In genomic region chr17:4160294-4160859, GRCh38 we compare ENCODE assay signal across 2 cellular contexts.
TF ChIP-seq lines count a peak whose summit lies in the region.

No MANE protein-coding gene starts in this region.

TF ChIP-seq in H1, 55 proteins besides CTCF, POLR2A, EP300 and RAD21:
- TF ChIP-seq FOSL1 (IDR thresholded peaks at IDR 0.05; ENCODE audit: insufficient read depth, low read depth, low read length) (no peak), CEBPB (IDR thresholded peaks at IDR 0.05; ENCODE audit: low read depth, low read length) (no peak), SUZ12 (IDR thresholded peaks at IDR 0.05; ENCODE audit: low read length) (no peak), SP2 (IDR thresholded peaks at IDR 0.05; ENCODE audit: low read length) (no peak), YY1 (IDR thresholded peaks at IDR 0.05; ENCODE audit: low read depth, low read length) (no peak), CBX5 (IDR thresholded peaks at IDR 0.05; ENCODE audit: low read depth, low read length) (no peak), CHD1 (IDR thresholded peaks at IDR 0.05; ENCODE audit: low read depth, low read length) (no peak), SIRT6 (IDR thresholded peaks at IDR 0.05; ENCODE audit: low read length) (no peak), EZH2 (IDR thresholded peaks at IDR 0.05; ENCODE audit: low read depth, low read length, severe bottlenecking) (no peak), HDAC6 (IDR thresholded peaks at IDR 0.05; ENCODE audit: low read depth, low read length) (no peak), NRF1 (IDR thresholded peaks at IDR 0.05; ENCODE audit: low read depth, low read length) (no peak), ATF2 (IDR thresholded peaks at IDR 0.05; ENCODE audit: low read length) (no peak), JUN (IDR thresholded peaks at IDR 0.05; ENCODE audit: low read depth, low read length) (no peak), RXRA (IDR thresholded peaks at IDR 0.05; ENCODE audit: insufficient read depth, low read depth, low read length) (no peak), TBP (IDR thresholded peaks at IDR 0.05; ENCODE audit: low read depth, low read length) (no peak)

TF ChIP-seq in GM12891, 5 proteins besides CTCF, POLR2A, EP300 and RAD21:
- no peak for TF ChIP-seq POLR2AphosphoS5 (IDR thresholded peaks at IDR 0.05; ENCODE audit: low read depth, low read length)
- TF ChIP-seq SPI1 (IDR thresholded peaks at IDR 0.05; ENCODE audit: low read depth, low read length): no peak
- TF ChIP-seq PAX5 (IDR thresholded peaks at IDR 0.05; ENCODE audit: insufficient read depth, low read length, severe bottlenecking): no peak
- no peak for TF ChIP-seq POU2F2 (IDR thresholded peaks at IDR 0.05; ENCODE audit: low read depth, low read length)
- TF ChIP-seq TAF1 (IDR thresholded peaks at IDR 0.05; ENCODE audit: low read depth, low read length): no peak
